Comparison of ENCODE assay signal across 35 cellular contexts in the genomic region with DNA sequence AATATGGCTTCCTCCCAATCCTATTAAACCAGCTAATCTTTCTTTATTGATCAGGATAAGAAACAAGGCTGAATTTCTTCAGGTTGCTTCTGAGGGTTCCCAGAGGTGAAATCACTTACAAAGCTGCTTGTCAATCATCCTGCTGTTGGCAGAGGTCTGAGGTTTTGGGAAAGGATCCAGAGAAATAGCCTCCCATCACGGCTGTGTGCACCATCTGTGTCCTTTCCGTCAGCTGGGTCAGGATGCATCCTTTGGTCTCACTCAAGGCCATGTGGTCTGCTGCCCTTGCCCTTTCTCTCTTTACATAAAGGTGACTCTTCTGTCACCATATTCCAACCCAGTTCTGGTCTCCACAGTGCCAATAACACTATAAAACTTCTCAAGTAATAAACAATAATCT.
"Had no signal": no experiment of that assay in that cellular context is flagged by ENCODE, and none has a peak within 500 bp of the region (broad histone marks: within the 10 kb centered on the region; RNA-seq: fewer than 3 reads in every experiment).

No MANE protein-coding gene starts in this region.

- H3K27ac ChIP-seq: brain microvascular endothelial cell, KMS-11, Peyer's patch, WERI-Rb-1 had no signal

- ATAC-seq: activated CD8-positive, alpha-beta memory T cell treated with anti-CD3 and anti-CD28 coated beads, Interleukin-2, amount 10 ng/mL, durations not matched to agents 7 days and 5 days; activated T-cell treated with anti-CD3 and anti-CD28 coated beads, Interleukin-2, amount 50 U/mL, for 72 hours; activated T-helper 17 cell treated with anti-CD3 and anti-CD28 coated beads, Interleukin-2, amount 50 U/mL, for 72 hours; PC-3 had no signal

- DNase-seq: activated CD4-positive, alpha-beta memory T cell treated with anti-CD3 and anti-CD28 coated beads, Interleukin-2, amount 10 ng/mL, durations not matched to agents 7 days and 5 days; activated CD4-positive, alpha-beta T cell treated with anti-CD3 and anti-CD28 coated beads for 1 hour; activated CD4-positive, alpha-beta T cell treated with anti-CD3 and anti-CD28 coated beads for 48 hours; activated CD4-positive, CD25-positive, alpha-beta regulatory T cell; activated CD8-positive, alpha-beta memory T cell treated with anti-CD3 and anti-CD28 coated beads for 24 hours; activated CD8-positive, alpha-beta memory T cell treated with anti-CD3 and anti-CD28 coated beads, Interleukin-2, amount 10 ng/mL, durations not matched to agents 7 days and 5 days; activated CD8-positive, alpha-beta memory T cell treated with anti-CD3 and anti-CD28 coated beads, Interleukin-2, amount 50 U/mL, for 48 hours; activated effector memory CD4-positive, alpha-beta T cell treated with anti-CD3 and anti-CD28 coated beads, Interleukin-2, amount 50 U/mL, for 16 hours; activated naive CD4-positive, alpha-beta T cell; activated naive CD4-positive, alpha-beta T cell treated with anti-CD3 and anti-CD28 coated beads, Interleukin-2, amount 50 U/mL, for 16 hours; activated naive CD8-positive, alpha-beta T cell treated with anti-CD3 and anti-CD28 coated beads for 36 hours; activated T-cell treated with anti-CD3 and anti-CD28 coated beads, Interleukin-2, amount 50 U/mL, for 72 hours; amniotic stem cell; aorta; brain microvascular endothelial cell; MM.1S; MV-4-11; NCI-H1092; NCI-H1436 treated with DMSO at 0.1 percent for 48 hours; NCI-H1694 treated with DMSO at 0.1 percent for 48 hours; NCI-H2029; NCI-H345; NCI-H510A; NCI-H526 treated with DMSO at 0.1 percent for 48 hours; NCI-H774; NK-92 treated with Interleukin-12 subunit alpha and Interleukin-12 subunit beta, amount 100 ng/mL, for 24 hours; PC-3; Peyer's patch; RPMI8226; SW 1271; T1000; WERI-Rb-1 had no signal

- H3K27ac Mint-ChIP-seq: activated CD4-positive, alpha-beta memory T cell treated with anti-CD3 and anti-CD28 coated beads, Interleukin-2, amount 10 ng/mL, durations not matched to agents 7 days and 5 days; activated CD8-positive, alpha-beta memory T cell treated with anti-CD3 and anti-CD28 coated beads, Interleukin-2, amount 10 ng/mL, durations not matched to agents 7 days and 5 days; activated naive CD8-positive, alpha-beta T cell treated with anti-CD3 and anti-CD28 coated beads for 36 hours; activated T-cell treated with anti-CD3 and anti-CD28 coated beads, Interleukin-2, amount 50 U/mL, for 72 hours; activated T-helper 17 cell treated with anti-CD3 and anti-CD28 coated beads, Interleukin-2, amount 50 U/mL, for 72 hours had no signal

- H3K27me3 ChIP-seq: brain microvascular endothelial cell, Peyer's patch had no signal

- H3K36me3 ChIP-seq: brain microvascular endothelial cell, Peyer's patch, WERI-Rb-1 had no signal

- H3K9me3 Mint-ChIP-seq: activated CD4-positive, alpha-beta memory T cell treated with anti-CD3 and anti-CD28 coated beads, Interleukin-2, amount 10 ng/mL, durations not matched to agents 7 days and 5 days; activated naive CD8-positive, alpha-beta T cell treated with anti-CD3 and anti-CD28 coated beads for 36 hours; activated T-cell treated with anti-CD3 and anti-CD28 coated beads, Interleukin-2, amount 50 U/mL, for 72 hours; activated T-helper 17 cell treated with anti-CD3 and anti-CD28 coated beads, Interleukin-2, amount 50 U/mL, for 72 hours; central memory CD8-positive, alpha-beta T cell had no signal

- H3K36me3 Mint-ChIP-seq: activated CD8-positive, alpha-beta memory T cell treated with anti-CD3 and anti-CD28 coated beads, Interleukin-2, amount 10 ng/mL, durations not matched to agents 7 days and 5 days; activated naive CD8-positive, alpha-beta T cell treated with anti-CD3 and anti-CD28 coated beads for 36 hours had no signal

- H3K4me3 ChIP-seq: Peyer's patch had no signal

- H3K9me3 ChIP-seq: Peyer's patch had no signal

- H3K4me1 Mint-ChIP-seq: activated CD4-positive, alpha-beta memory T cell treated with anti-CD3 and anti-CD28 coated beads, Interleukin-2, amount 10 ng/mL, durations not matched to agents 7 days and 5 days; activated CD8-positive, alpha-beta memory T cell treated with anti-CD3 and anti-CD28 coated beads, Interleukin-2, amount 10 ng/mL, durations not matched to agents 7 days and 5 days; activated naive CD8-positive, alpha-beta T cell treated with anti-CD3 and anti-CD28 coated beads for 36 hours; activated T-helper 17 cell treated with anti-CD3 and anti-CD28 coated beads, Interleukin-2, amount 50 U/mL, for 72 hours; central memory CD8-positive, alpha-beta T cell had no signal

- H3K4me2 ChIP-seq: KMS-11 had no signal

- H3K9ac ChIP-seq: KMS-11 had no signal

- H3K4me3 Mint-ChIP-seq: activated CD4-positive, alpha-beta memory T cell treated with anti-CD3 and anti-CD28 coated beads, Interleukin-2, amount 10 ng/mL, durations not matched to agents 7 days and 5 days; activated CD8-positive, alpha-beta memory T cell treated with anti-CD3 and anti-CD28 coated beads, Interleukin-2, amount 10 ng/mL, durations not matched to agents 7 days and 5 days; activated naive CD8-positive, alpha-beta T cell treated with anti-CD3 and anti-CD28 coated beads for 36 hours; activated T-cell treated with anti-CD3 and anti-CD28 coated beads, Interleukin-2, amount 50 U/mL, for 72 hours; activated T-helper 17 cell treated with anti-CD3 and anti-CD28 coated beads, Interleukin-2, amount 50 U/mL, for 72 hours; central memory CD8-positive, alpha-beta T cell had no signal
